Comparison of ENCODE assay signal across 8 cellular contexts in genomic region chrX:24135768-24136167, GRCh38. TPM values are rescaled to one million over a fixed set of nuclear protein-coding genes. Genes with fewer than 3 reads are reported as not detected.
DNase-seq lines count a peak whose midpoint lies in the region; ATAC-seq, FAIRE-seq and TF ChIP-seq lines count a peak whose summit lies in the region.
"Not testable (repeated sequence)": the region's sequence is repeated elsewhere in the genome, so short reads cannot be mapped to it uniquely, and the experiment has no call there.

No MANE protein-coding gene starts in this region.

- H3K9me3 Mint-ChIP-seq in mesothelial cell of epicardium: not testable (repeated sequence)

- H3K36me3 ChIP-seq in HEK293 (ENCODE audit: control insufficient read depth in 2 of 2, insufficient read depth in 1 of 2, low read length in 2 of 2); Panc1 (ENCODE audit: control insufficient read depth, insufficient read depth, low read length); K562 (ENCODE audit: control insufficient read depth, insufficient read depth, low read length); bronchial epithelial cell (ENCODE audit: control insufficient read depth, insufficient read depth, low read length); H1 (ENCODE audit: control insufficient read depth in 2 of 4, insufficient read depth in 4 of 4, low read length in 3 of 4); spleen: not testable (repeated sequence)

- not testable (repeated sequence) for TF ChIP-seq POLR2A in K562 (conservative IDR thresholded peaks at IDR 0.05); H1 (IDR thresholded peaks at IDR 0.05; ENCODE audit: control extremely low read depth in 1 of 2, low read depth in 2 of 2, low read length in 2 of 2); spleen (IDR thresholded peaks at IDR 0.05)

- not testable (repeated sequence) for TF ChIP-seq CTCF in HEK293 (tag by site-specific recombination; IDR thresholded peaks at IDR 0.05); Panc1 (IDR thresholded peaks at IDR 0.05); K562 (IDR thresholded peaks at IDR 0.05 in 2 of 3, conservative IDR thresholded peaks at IDR 0.05 in 1 of 3; ENCODE audit: insufficient read depth in 2 of 3, low read depth in 1 of 3, low read length in 3 of 3); bronchial epithelial cell (IDR thresholded peaks at IDR 0.05; ENCODE audit: insufficient read depth, low read length, severe bottlenecking); H1 (IDR thresholded peaks at IDR 0.05; ENCODE audit: control extremely low read depth in 1 of 3, insufficient read depth in 1 of 3, low read depth in 1 of 3, low read length in 3 of 3); mesothelial cell of epicardium (IDR thresholded peaks at IDR 0.05; ENCODE audit: unreplicated experiment); spleen (IDR thresholded peaks at IDR 0.05 in 8 of 11, conservative IDR thresholded peaks at IDR 0.05 in 3 of 11)

- BruUV-seq in Panc1 (replicated peaks; lab: Mats Ljungman, UMichigan); K562 (replicated peaks; lab: Mats Ljungman, UMichigan): not testable (repeated sequence)

- not testable (repeated sequence) for H3K9me3 ChIP-seq in HEK293 (ENCODE audit: control insufficient read depth, insufficient read depth, low read depth, low read length); Panc1 (ENCODE audit: control insufficient read depth, insufficient read depth, low read depth, low read length); K562 (replicated peaks; ENCODE audit: control insufficient read depth, insufficient read depth, low read depth, low read length); H1 (ENCODE audit: insufficient read depth in 2 of 2, low read depth in 1 of 2, low read length in 1 of 2); spleen

- not testable (repeated sequence) for H2BK5ac ChIP-seq in H1 (ENCODE audit: low read depth, low read length)

- TF ChIP-seq EP300 in K562 (IDR thresholded peaks at IDR 0.05; ENCODE audit: low read length); H1 (IDR thresholded peaks at IDR 0.05; ENCODE audit: borderline replicate concordance in 1 of 2, low read depth in 2 of 2, low read length in 2 of 2): not testable (repeated sequence)

- CTCF ChIA-PET in HEK293 (lab: Yijun Ruan, JAX); Panc1 (lab: Charles Lee); K562 (lab: Yijun Ruan, JAX; ENCODE audit: low intra/inter-chr PET ratio): not testable (repeated sequence)
- CTCF ChIA-PET in H1 (lab: Charles Lee; ENCODE audit: partially characterized antibody): interaction anchor here (0.6 kb wide), 1 partner anchor 21 kb away, joined by 4 read pairs; no protein-coding TSS in a partner anchor

- not testable (repeated sequence) for H3K27ac ChIP-seq in HEK293 (ENCODE audit: extremely low read depth, low read depth, low read length); K562 (ENCODE audit: extremely low read depth, low read depth, low read length); H1 (ENCODE audit: low read depth, low read length); spleen
- H3K27ac ChIP-seq in Panc1 (ENCODE audit: low read length): peak overlapping the region; percentile 90

- not testable (repeated sequence) for H3K4me3 ChIP-seq in HEK293 (ENCODE audit: low read depth, low read length); K562; bronchial epithelial cell (ENCODE audit: low read depth, low read length); H1 (ENCODE audit: extremely low read depth in 1 of 4, insufficient read depth in 2 of 4, low read depth in 3 of 4, low read length in 4 of 4); spleen
- peak overlapping the region; percentile 32 to 40 for H3K4me3 ChIP-seq in Panc1 (ENCODE audit: low read depth in 2 of 2, low read length in 2 of 2)

- H3K18ac ChIP-seq in H1 (ENCODE audit: extremely low read depth, low read length): not testable (repeated sequence)

- H2BK20ac ChIP-seq in H1 (ENCODE audit: low read length): not testable (repeated sequence)

- H4K5ac ChIP-seq in H1 (ENCODE audit: insufficient read length, low read depth, low read length): not testable (repeated sequence)

- not testable (repeated sequence) for H4K91ac ChIP-seq in H1 (replicated peaks; ENCODE audit: insufficient read length, low read length)

- H2BK120ac ChIP-seq in H1 (replicated peaks; ENCODE audit: low read depth, low read length): not testable (repeated sequence)

- TF ChIP-seq RAD21 in K562 (CRISPR knock-in tag; conservative IDR thresholded peaks at IDR 0.05 in 1 of 2, IDR thresholded peaks at IDR 0.05 in 1 of 2); H1 (IDR thresholded peaks at IDR 0.05 in 1 of 2, conservative IDR thresholded peaks at IDR 0.05 in 1 of 2; ENCODE audit: low read depth in 2 of 2, low read length in 2 of 2): not testable (repeated sequence)

- DNase-seq in HTR-8/SVneo (ENCODE audit: insufficient read length, low spot score); Panc1 (ENCODE audit: low read depth, low spot score); K562 (ENCODE audit: extremely low read depth in 1 of 4, low spot score in 3 of 4); bronchial epithelial cell (ENCODE audit: low read depth); H1 (ENCODE audit: low read depth in 1 of 2, low spot score in 2 of 2); mesothelial cell of epicardium (ENCODE audit: low spot score in 2 of 2, unreplicated experiment in 2 of 2): not testable (repeated sequence)
- DNase-seq in spleen: peak; percentile 24

- in situ Hi-C loops in Panc1 (cut with HindIII; ENCODE audit: low pct_unique_long_range_greater_than_20kb, low sequenced_read_pairs); K562 (cut with MboI): not testable (repeated sequence)

- H3K4me2 ChIP-seq in K562 (ENCODE audit: insufficient read depth, low read length); H1 (ENCODE audit: insufficient read depth in 1 of 2, low read depth in 2 of 2, low read length in 2 of 2): not testable (repeated sequence)

- not testable (repeated sequence) for H3K9me1 ChIP-seq in K562 (ENCODE audit: control insufficient read depth, insufficient read depth, low read length)

- not testable (repeated sequence) for H3K9ac ChIP-seq in K562 (ENCODE audit: insufficient read depth in 1 of 2, low read depth in 2 of 2, low read length in 2 of 2); H1 (replicated peaks in 1 of 4; ENCODE audit: extremely low read depth in 1 of 4, low read depth in 3 of 4, low read length in 3 of 4)

- H3K4me1 ChIP-seq in HEK293 (ENCODE audit: control insufficient read depth, insufficient read depth, low read length); Panc1 (ENCODE audit: control insufficient read depth, insufficient read depth, low read length); K562 (replicated peaks in 1 of 2; ENCODE audit: control insufficient read depth in 2 of 2, insufficient read depth in 2 of 2, low read length in 2 of 2); H1 (replicated peaks in 1 of 4; ENCODE audit: control insufficient read depth in 3 of 4, insufficient read depth in 4 of 4, low read length in 3 of 4); spleen: not testable (repeated sequence)

- H4K20me1 ChIP-seq in K562 (replicated peaks; ENCODE audit: control insufficient read depth, insufficient read depth, low read length); H1 (replicated peaks in 1 of 2; ENCODE audit: control insufficient read depth in 1 of 2, insufficient read depth in 2 of 2, low read length in 2 of 2): not testable (repeated sequence)

- H3K27me3 Mint-ChIP-seq in mesothelial cell of epicardium (ENCODE audit: low read depth): not testable (repeated sequence)

- H3K27me3 ChIP-seq in Panc1 (ENCODE audit: control insufficient read depth, insufficient read depth, low read length); K562 (ENCODE audit: control insufficient read depth in 2 of 2, insufficient read depth in 2 of 2, low read length in 2 of 2); bronchial epithelial cell (ENCODE audit: control insufficient read depth, insufficient read depth, low read length); H1 (replicated peaks in 1 of 4; ENCODE audit: control insufficient read depth in 3 of 4, extremely low read depth in 1 of 4, insufficient read depth in 3 of 4, low read length in 3 of 4); spleen (replicated peaks in 1 of 7): not testable (repeated sequence)

- H3K4me3 Mint-ChIP-seq in mesothelial cell of epicardium: not testable (repeated sequence)

- WGBS in K562 (ENCODE audit: insufficient coverage, low coverage, missing lambda C conversion rate): 28% methylated on average over 5 of the region's 9 CpGs
- 49% methylated on average over 7 of the region's 9 CpGs; no CpG with 5 or more reads in 1 of the 2 experiments for WGBS in H1 (ENCODE audit: extremely low coverage in 1 of 2, insufficient coverage in 1 of 2, insufficient read length in 1 of 2, insufficient replicate concordance in 2 of 2, low coverage in 1 of 2, low lambda C conversion rate in 2 of 2, missing lambda C conversion rate in 1 of 2), 2 experiments
- 73 to 91% (median 79%) methylated on average over 4 to 7 of the region's 9 CpGs for WGBS in spleen, 5 donors

- not testable (repeated sequence) for H3K79me2 ChIP-seq in K562 (ENCODE audit: control insufficient read depth, insufficient read depth, low read length); H1 (ENCODE audit: control insufficient read depth in 1 of 2, insufficient read depth in 2 of 2, low read length in 2 of 2)

- H2BK12ac ChIP-seq in H1 (ENCODE audit: low read depth, low read length): not testable (repeated sequence)

- H3K4me1 Mint-ChIP-seq in mesothelial cell of epicardium: peaks cover 19% of the 10 kb centered on the region

- H2BK15ac ChIP-seq in H1 (ENCODE audit: low read length): not testable (repeated sequence)

- not testable (repeated sequence) for H2AK5ac ChIP-seq in H1 (ENCODE audit: low read depth, low read length)

- H3K14ac ChIP-seq in H1 (ENCODE audit: insufficient read length): not testable (repeated sequence)

- not testable (repeated sequence) for H3K23ac ChIP-seq in H1 (ENCODE audit: insufficient read length)

- POLR2A ChIA-PET in HEK293 (lab: Yijun Ruan, JAX); Panc1 (lab: Charles Lee): not testable (repeated sequence)
- POLR2A ChIA-PET in K562 (lab: Yijun Ruan, JAX) (interaction anchor here (1.0 kb wide), 1 partner anchor 11 kb away, joined by 5 read pairs; no protein-coding TSS in a partner anchor), H1 (lab: Charles Lee; ENCODE audit: partially characterized antibody) (interaction anchor here (0.8 kb wide), 1 partner anchor 14 kb away, joined by 4 read pairs; the partner anchor contains the start of gene ZFX)

- not testable (repeated sequence) for H2AFZ ChIP-seq in K562 (ENCODE audit: low read depth, low read length); H1 (ENCODE audit: low read length)

- peak overlapping the region; percentile 41 for H3K27ac Mint-ChIP-seq in mesothelial cell of epicardium

- not testable (repeated sequence) for H3K4ac ChIP-seq in H1 (replicated peaks; ENCODE audit: insufficient read length, low read depth, low read length)

- not testable (repeated sequence) for H3K79me1 ChIP-seq in H1 (ENCODE audit: low read depth, low read length)

- H4K8ac ChIP-seq in H1 (ENCODE audit: extremely low read depth, insufficient read depth, low read length): not testable (repeated sequence)

- H3K36me3 Mint-ChIP-seq in mesothelial cell of epicardium: not testable (repeated sequence)

- peak; percentile 55 for ATAC-seq in Panc1
- not testable (repeated sequence) for ATAC-seq in K562

- intact Hi-C loops in Panc1 (cut with micrococcal nuclease; ENCODE audit: unreplicated experiment): loop anchor here (10.0 kb wide), 1 partner anchor 51 kb away; no protein-coding TSS in a partner anchor
- intact Hi-C loops in K562 (cut with micrococcal nuclease); spleen (cut with DNase I; ENCODE audit: low total_unique reads): not testable (repeated sequence)

- not testable (repeated sequence) for H3K56ac ChIP-seq in H1 (replicated peaks; ENCODE audit: insufficient read length, low read depth, low read length)

- peak; percentile 98 for FAIRE-seq in HTR-8/SVneo (lab: Jason Lieb, UNC)
- FAIRE-seq in K562 (lab: Jason Lieb, UNC): peak; percentile 35
- FAIRE-seq in bronchial epithelial cell (lab: Jason Lieb, UNC): peak; percentile 98
- peak; percentile 73 for FAIRE-seq in H1 (lab: Jason Lieb, UNC)

- H3K23me2 ChIP-seq in H1 (ENCODE audit: low read depth, low read length): not testable (repeated sequence)

RNA-seq across cellular contexts. Expression of gene ZFX, which starts 13.8 kb away (rescaled TPM):
- total RNA-seq in Panc1 (2021; ENCODE audit: unreplicated experiment) (38.7 TPM), K562 (2014; rRNA removed) (11.4 and 12.0 TPM in 2 replicates), K562 (2014; rRNA removed; fragmentation: Illumina TruSeq; extraction: Trizol) (20.2 and 24.8 TPM in 2 replicates), K562 (2015; rRNA removed; fragmentation: Illumina TruSeq; extraction: Trizol) (20.3 and 23.1 TPM in 2 replicates), K562 (2021) (24.0 and 25.2 TPM in 2 replicates), bronchial epithelial cell (30.8 and 37.8 TPM in 2 replicates), mesothelial cell of epicardium (131 to 145 TPM (median 143 TPM) in 3 replicates), spleen (100 to 1,000 TPM in 1 of 7 donors, 10 to 100 TPM in 6; 58.1 to 105 (median 77.7) TPM)
- 8.8 TPM for polyA plus RNA-seq in Panc1 (2012; ENCODE audit: insufficient read length)
- total RNA-seq in K562 (2011; cell fraction: chromatin; rRNA removed; ENCODE audit: low replicate concordance): 40.4 and 55.0 TPM in 2 replicates
- total RNA-seq in K562 (2011; cell fraction: nucleolus; rRNA removed): 17.5 and 22.0 TPM in 2 replicates
- total RNA-seq in K562 (2011; cell fraction: nucleoplasm; rRNA removed): 25.4 and 31.0 TPM in 2 replicates
- polyA plus RNA-seq in K562 (2011; rRNA removed) (13.6 and 13.7 TPM in 2 replicates), K562 (2014; fragmentation: Illumina TruSeq; extraction: Trizol) (7.7 and 8.4 TPM in 2 replicates), K562 (2014; fragmentation: Nextera tagmentation; extraction: Ambion mirVana) (1 to 10 TPM; 5.3 to 9.9 TPM), K562 (2014; rRNA removed) (6.1 and 7.7 TPM in 2 replicates), H1 (2011; rRNA removed) (2.8 and 7.1 TPM in 2 replicates), spleen (1 to 10 TPM; 5.0 to 8.5 (median 6.8) TPM)
- polyA plus RNA-seq in K562 (2011; cell fraction: cytosol; rRNA removed): 2.8 and 6.1 TPM in 2 replicates
- 11.4 and 13.8 TPM in 2 replicates for polyA plus RNA-seq in K562 (2011; cell fraction: nucleus; rRNA removed)
- polyA plus RNA-seq in K562 (2012): 6.3 and 8.7 TPM in 2 replicates
- 88.2 and 103 TPM in 2 replicates for polyA minus RNA-seq in K562 (2011; rRNA and poly(A)+ RNA removed)
- polyA minus RNA-seq in K562 (2011; cell fraction: cytosol; rRNA and poly(A)+ RNA removed): 21.0 and 24.4 TPM in 2 replicates
- 15.1 and 21.5 TPM in 2 replicates for polyA minus RNA-seq in K562 (2011; cell fraction: nucleus; rRNA and poly(A)+ RNA removed)
- total RNA-seq in H1 (2021; fragmentation: NEBNext Ultra II Directional; extraction: Animal tissue kit (Norgen Biotek cat#: 25700)): 22.0 and 24.3 TPM in 2 replicates
- 5.8 TPM for polyA plus RNA-seq in H1 (2011; cell fraction: cytosol; rRNA removed)
- polyA plus RNA-seq in H1 (2011; cell fraction: nucleus; rRNA removed): 4.5 TPM
- 6.1 to 9.5 TPM (median 7.2 TPM) in 4 replicates for polyA plus RNA-seq in H1 (2012, experiment 1 of 2)
- 0.25 TPM for polyA plus RNA-seq in H1 (2012, experiment 2 of 2)
- 6.1 TPM for polyA plus RNA-seq in H1 (2013, experiment 1 of 2)
- polyA plus RNA-seq in H1 (2013, experiment 2 of 2): 7.1 TPM
- polyA minus RNA-seq in H1 (2011; rRNA and poly(A)+ RNA removed): 36.4 and 47.0 TPM in 2 replicates
- 15.5 TPM for polyA minus RNA-seq in H1 (2011; cell fraction: cytosol; rRNA and poly(A)+ RNA removed)
- polyA minus RNA-seq in H1 (2011; cell fraction: nucleus; rRNA and poly(A)+ RNA removed): 24.1 TPM
